In genomic region chr3:151480492-151480891, GRCh38 we compare ENCODE assay signal across 20 cellular contexts. TPM values are rescaled to one million over a fixed set of nuclear protein-coding genes. Genes with fewer than 3 reads are reported as not detected.
DNase-seq lines count a peak whose midpoint lies in the region; ATAC-seq, FAIRE-seq and TF ChIP-seq lines count a peak whose summit lies in the region.
"Had no signal": no experiment of that assay in that cellular context is flagged by ENCODE, and none has a peak within 500 bp of the region (broad histone marks: within the 10 kb centered on the region; RNA-seq: fewer than 3 reads in every experiment).

No MANE protein-coding gene starts in this region.

- no peak overlapping the region for H2BK15ac ChIP-seq in H1 (ENCODE audit: low read length)

- peaks cover 8% of the 10 kb centered on the region for H3K9me3 Mint-ChIP-seq in stimulated activated effector memory CD8-positive, alpha-beta T cell treated with anti-CD3 and anti-CD28 coated beads, Interleukin-12 subunit alpha, Interleukin-12 subunit beta, amount 100 ng/mL, for 72 hours
- peaks cover 12% of the 10 kb centered on the region for H3K9me3 Mint-ChIP-seq in activated T-helper 17 cell treated with anti-CD3 and anti-CD28 coated beads, Interleukin-2, amount 50 U/mL, for 72 hours

- no peak for TF ChIP-seq CTCF in H1 (IDR thresholded peaks at IDR 0.05; ENCODE audit: control extremely low read depth in 1 of 3, insufficient read depth in 1 of 3, low read depth in 1 of 3, low read length in 3 of 3)

- H3K36me3 ChIP-seq in H1 (ENCODE audit: control insufficient read depth in 2 of 4, insufficient read depth in 4 of 4, low read length in 3 of 4): no peaks in the 10 kb centered on the region
- H3K36me3 ChIP-seq: BLaER1 treated with 17β-estradiol and CSF1 and Interleukin-3, amounts not matched to agents 10 nM and 100 nM had no signal

- H3K79me2 ChIP-seq in H1 (ENCODE audit: control insufficient read depth in 1 of 2, insufficient read depth in 2 of 2, low read length in 2 of 2): no peaks in the 10 kb centered on the region

- H3K4me2 ChIP-seq in H1 (ENCODE audit: insufficient read depth in 1 of 2, low read depth in 2 of 2, low read length in 2 of 2): no peak overlapping the region
- H3K4me2 ChIP-seq: A549; BLaER1 treated with 17β-estradiol and CSF1 and Interleukin-3, amounts not matched to agents 10 nM and 100 nM had no signal

- H3K4me3 Mint-ChIP-seq in stimulated activated effector memory CD8-positive, alpha-beta T cell treated with anti-CD3 and anti-CD28 coated beads, Interleukin-12 subunit alpha, Interleukin-12 subunit beta, amount 100 ng/mL, for 72 hours: no peak overlapping the region
- no peak overlapping the region for H3K4me3 Mint-ChIP-seq in activated T-helper 17 cell treated with anti-CD3 and anti-CD28 coated beads, Interleukin-2, amount 50 U/mL, for 72 hours
- H3K4me3 Mint-ChIP-seq: B cell; CD4-positive, alpha-beta T cell; CD8-positive, alpha-beta T cell had no signal

- no peak overlapping the region for H3K4me3 ChIP-seq in H1 (ENCODE audit: extremely low read depth in 1 of 4, insufficient read depth in 2 of 4, low read depth in 3 of 4, low read length in 4 of 4)
- H3K4me3 ChIP-seq: A549; BLaER1 treated with 17β-estradiol and CSF1 and Interleukin-3, amounts not matched to agents 10 nM and 100 nM had no signal

- no peaks in the 10 kb centered on the region for H3K9me3 ChIP-seq in H1 (ENCODE audit: insufficient read depth in 2 of 2, low read depth in 1 of 2, low read length in 1 of 2)

- no peak overlapping the region for H3K14ac ChIP-seq in H1 (ENCODE audit: insufficient read length)

- 86% methylated on average over 2 of the region's 2 CpGs; no CpG with 5 or more reads in 1 of the 2 experiments for WGBS in H1 (ENCODE audit: extremely low coverage in 1 of 2, insufficient coverage in 1 of 2, insufficient read length in 1 of 2, insufficient replicate concordance in 2 of 2, low coverage in 1 of 2, low lambda C conversion rate in 2 of 2, missing lambda C conversion rate in 1 of 2), 2 experiments

- no peak overlapping the region for H4K8ac ChIP-seq in H1 (ENCODE audit: extremely low read depth, insufficient read depth, low read length)

- H3K79me1 ChIP-seq in H1 (ENCODE audit: low read depth, low read length): no peaks in the 10 kb centered on the region

- no peak for TF ChIP-seq EP300 in H1 (IDR thresholded peaks at IDR 0.05; ENCODE audit: borderline replicate concordance in 1 of 2, low read depth in 2 of 2, low read length in 2 of 2)

- no peaks in the 10 kb centered on the region for H4K20me1 ChIP-seq in H1 (replicated peaks in 1 of 2; ENCODE audit: control insufficient read depth in 1 of 2, insufficient read depth in 2 of 2, low read length in 2 of 2)
- H4K20me1 ChIP-seq: BLaER1 treated with 17β-estradiol and CSF1 and Interleukin-3, amounts not matched to agents 10 nM and 100 nM had no signal

- no peaks in the 10 kb centered on the region; the same call in 1 of the 2 replicates for H3K23me2 ChIP-seq in H1 (ENCODE audit: low read depth, low read length)

- DNase-seq in NCI-H69 (lab: John Stamatoyannopoulos, UW): peak; percentile 21
- DNase-seq in H1 (ENCODE audit: low read depth in 1 of 2, low spot score in 2 of 2): no peak
- DNase-seq in stimulated activated effector memory CD8-positive, alpha-beta T cell treated with anti-CD3 and anti-CD28 coated beads, Interleukin-12 subunit alpha, Interleukin-12 subunit beta, amount 100 ng/mL, for 72 hours (ENCODE audit: low spot score in 2 of 2): no peak
- DNase-seq: AML-193; Caco-2; Calu3; CD4-positive, alpha-beta T cell; CD8-positive, alpha-beta T cell; DMS79 treated with DMSO at 0.1 percent for 48 hours; GF-D8 had no signal

- H3K4me1 Mint-ChIP-seq in stimulated activated effector memory CD8-positive, alpha-beta T cell treated with anti-CD3 and anti-CD28 coated beads, Interleukin-12 subunit alpha, Interleukin-12 subunit beta, amount 100 ng/mL, for 72 hours: no peaks in the 10 kb centered on the region
- no peaks in the 10 kb centered on the region for H3K4me1 Mint-ChIP-seq in activated T-helper 17 cell treated with anti-CD3 and anti-CD28 coated beads, Interleukin-2, amount 50 U/mL, for 72 hours
- H3K4me1 Mint-ChIP-seq: B cell had no signal

- H2BK120ac ChIP-seq in H1 (replicated peaks; ENCODE audit: low read depth, low read length): no peak overlapping the region

- H3K27me3 Mint-ChIP-seq in activated T-helper 17 cell treated with anti-CD3 and anti-CD28 coated beads, Interleukin-2, amount 50 U/mL, for 72 hours: peaks cover 32% of the 10 kb centered on the region

- H4K91ac ChIP-seq in H1 (replicated peaks; ENCODE audit: insufficient read length, low read length): no peak overlapping the region

- no peak overlapping the region for H3K4ac ChIP-seq in H1 (replicated peaks; ENCODE audit: insufficient read length, low read depth, low read length)

- ATAC-seq in stimulated activated effector memory CD8-positive, alpha-beta T cell treated with anti-CD3 and anti-CD28 coated beads, Interleukin-12 subunit alpha, Interleukin-12 subunit beta, amount 100 ng/mL, for 72 hours: peak; percentile 42
- no peak for ATAC-seq in activated T-helper 17 cell treated with anti-CD3 and anti-CD28 coated beads, Interleukin-2, amount 50 U/mL, for 72 hours (replicated peaks)
- no peak for ATAC-seq in GM19023 (IDR thresholded peaks at IDR 0.05; ENCODE audit: unreplicated experiment)
- ATAC-seq: A549; CD8-positive, alpha-beta T cell had no signal

- H2AK5ac ChIP-seq in H1 (ENCODE audit: low read depth, low read length): no peak overlapping the region

- H2BK12ac ChIP-seq in H1 (ENCODE audit: low read depth, low read length): no peak overlapping the region

- POLR2A ChIA-PET in H1 (lab: Charles Lee; ENCODE audit: partially characterized antibody): no interaction called here

- TF ChIP-seq POLR2A in H1 (IDR thresholded peaks at IDR 0.05; ENCODE audit: control extremely low read depth in 1 of 2, low read depth in 2 of 2, low read length in 2 of 2): no peak

- no peak overlapping the region for H2BK5ac ChIP-seq in H1 (ENCODE audit: low read depth, low read length)

- peak overlapping the region; percentile 68; the same call in 1 of the 2 replicates for H2AFZ ChIP-seq in H1 (ENCODE audit: low read length)

- no peaks in the 10 kb centered on the region for H3K27me3 ChIP-seq in H1 (replicated peaks in 1 of 4; ENCODE audit: control insufficient read depth in 3 of 4, extremely low read depth in 1 of 4, insufficient read depth in 3 of 4, low read length in 3 of 4)
- H3K27me3 ChIP-seq: BLaER1 treated with 17β-estradiol and CSF1 and Interleukin-3, amounts not matched to agents 10 nM and 100 nM had no signal

- no peak overlapping the region for H3K18ac ChIP-seq in H1 (ENCODE audit: extremely low read depth, low read length)

- H3K27ac Mint-ChIP-seq in stimulated activated effector memory CD8-positive, alpha-beta T cell treated with anti-CD3 and anti-CD28 coated beads, Interleukin-12 subunit alpha, Interleukin-12 subunit beta, amount 100 ng/mL, for 72 hours: no peak overlapping the region
- no peak overlapping the region for H3K27ac Mint-ChIP-seq in activated T-helper 17 cell treated with anti-CD3 and anti-CD28 coated beads, Interleukin-2, amount 50 U/mL, for 72 hours
- H3K27ac Mint-ChIP-seq: B cell; CD4-positive, alpha-beta T cell; CD8-positive, alpha-beta T cell had no signal

- no peak overlapping the region for H3K27ac ChIP-seq in H1 (ENCODE audit: low read depth, low read length)
- H3K27ac ChIP-seq: 22Rv1; A549; BLaER1 treated with 17β-estradiol and CSF1 and Interleukin-3, amounts not matched to agents 10 nM and 100 nM; C4-2B had no signal

- H3K9ac ChIP-seq in H1 (replicated peaks in 1 of 4; ENCODE audit: extremely low read depth in 1 of 4, low read depth in 3 of 4, low read length in 3 of 4): no peak overlapping the region
- H3K9ac ChIP-seq: BLaER1 treated with 17β-estradiol and CSF1 and Interleukin-3, amounts not matched to agents 10 nM and 100 nM had no signal

- H3K36me3 Mint-ChIP-seq in stimulated activated effector memory CD8-positive, alpha-beta T cell treated with anti-CD3 and anti-CD28 coated beads, Interleukin-12 subunit alpha, Interleukin-12 subunit beta, amount 100 ng/mL, for 72 hours: no peaks in the 10 kb centered on the region
- no peaks in the 10 kb centered on the region for H3K36me3 Mint-ChIP-seq in activated T-helper 17 cell treated with anti-CD3 and anti-CD28 coated beads, Interleukin-2, amount 50 U/mL, for 72 hours (ENCODE audit: low read depth)
- H3K36me3 Mint-ChIP-seq: CD8-positive, alpha-beta T cell had no signal

- CTCF ChIA-PET in H1 (lab: Charles Lee; ENCODE audit: partially characterized antibody): interaction anchor here (1.4 to 6.7 kb wide), 3 partner anchors 12 to 357 kb away, joined by 3 to 45 read pairs (median 6); no protein-coding TSS in a partner anchor

- H3K56ac ChIP-seq in H1 (replicated peaks; ENCODE audit: insufficient read length, low read depth, low read length): no peak overlapping the region

- no peak for FAIRE-seq in H1 (lab: Jason Lieb, UNC)
- FAIRE-seq: A549, D721Med, G401.6, GM12891 had no signal

- TF ChIP-seq RAD21 in H1 (IDR thresholded peaks at IDR 0.05 in 1 of 2, conservative IDR thresholded peaks at IDR 0.05 in 1 of 2; ENCODE audit: low read depth in 2 of 2, low read length in 2 of 2): no peak

- H3K23ac ChIP-seq in H1 (ENCODE audit: insufficient read length): no peak overlapping the region

- no peak overlapping the region for H4K5ac ChIP-seq in H1 (ENCODE audit: insufficient read length, low read depth, low read length)

- peaks cover 0 to 7% (median 3%) of the 10 kb centered on the region in 4 experiments; a peak in 4 of 7 replicates for H3K4me1 ChIP-seq in H1 (replicated peaks in 1 of 4; ENCODE audit: control insufficient read depth in 3 of 4, insufficient read depth in 4 of 4, low read length in 3 of 4)
- H3K4me1 ChIP-seq: A549 had no signal

- H2BK20ac ChIP-seq in H1 (ENCODE audit: low read length): no peak overlapping the region

TF ChIP-seq in H1, 55 proteins besides CTCF, POLR2A, EP300 and RAD21 (continues in another document):
- TF ChIP-seq ASH2L (IDR thresholded peaks at IDR 0.05; ENCODE audit: low read length): no peak
- TF ChIP-seq RNF2 (IDR thresholded peaks at IDR 0.05; ENCODE audit: borderline replicate concordance, low read depth, low read length, missing control alignments, poor library complexity, severe bottlenecking): no peak
- TF ChIP-seq CBX5 (IDR thresholded peaks at IDR 0.05; ENCODE audit: low read depth, low read length): no peak
- TF ChIP-seq TBP (IDR thresholded peaks at IDR 0.05; ENCODE audit: low read depth, low read length): no peak

RNA-seq across cellular contexts. Expression of gene IGSF10, which starts 19.6 kb away (rescaled TPM):
- total RNA-seq in H1 (2021; fragmentation: NEBNext Ultra II Directional; extraction: Animal tissue kit (Norgen Biotek cat#: 25700)): 0.86 and 0.95 TPM in 2 replicates
- 0.46 and 0.59 TPM in 2 replicates for polyA plus RNA-seq in H1 (2011; rRNA removed)
- 0.53 TPM for polyA plus RNA-seq in H1 (2011; cell fraction: cytosol; rRNA removed)
- polyA plus RNA-seq in H1 (2011; cell fraction: nucleus; rRNA removed): 1.0 TPM
- 0.60 to 0.86 TPM (median 0.74 TPM) in 4 replicates for polyA plus RNA-seq in H1 (2012, experiment 1 of 2)
- polyA plus RNA-seq in H1 (2012, experiment 2 of 2): 0.05 TPM
- 2.5 TPM for polyA plus RNA-seq in H1 (2013, experiment 1 of 2)
- 2.2 TPM for polyA plus RNA-seq in H1 (2013, experiment 2 of 2)
- polyA minus RNA-seq in H1 (2011; rRNA and poly(A)+ RNA removed): 0.82 and 1.7 TPM in 2 replicates
- polyA minus RNA-seq in H1 (2011; cell fraction: cytosol; rRNA and poly(A)+ RNA removed): 0.29 TPM
- polyA minus RNA-seq in H1 (2011; cell fraction: nucleus; rRNA and poly(A)+ RNA removed): 1.3 TPM
- total RNA-seq in activated T-helper 17 cell treated with anti-CD3 and anti-CD28 coated beads, Interleukin-2, amount 50 U/mL, for 72 hours: under 1 TPM in 1 of 2 donors, not detected in 1; 0.03 TPM
- total RNA-seq: B cell; CD4-positive, alpha-beta T cell; CD8-positive, alpha-beta T cell had no signal
